In the genomic region with DNA sequence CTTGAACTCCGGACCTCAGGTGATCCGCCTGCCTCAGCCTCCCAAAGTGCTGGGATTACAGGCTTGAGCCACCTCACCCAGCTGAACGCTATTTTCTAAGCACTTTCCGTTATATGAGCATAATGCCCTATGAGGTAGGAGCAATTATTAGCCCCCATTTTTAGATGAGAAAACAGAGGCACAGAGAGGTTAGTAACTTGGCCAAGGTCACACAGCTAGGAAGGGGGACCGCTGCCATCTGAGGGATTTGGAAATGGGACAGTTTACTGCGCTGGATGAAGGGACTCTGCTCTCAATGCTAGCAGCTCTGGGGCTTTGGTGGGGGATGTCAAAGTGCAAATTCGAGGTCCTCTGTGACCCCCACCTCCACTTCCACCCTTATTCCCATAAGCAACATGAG, we compare ENCODE assay signal across 29 cellular contexts.
"Had no signal": no experiment of that assay in that cellular context is flagged by ENCODE, and none has a peak within 500 bp of the region (broad histone marks: within the 10 kb centered on the region; RNA-seq: fewer than 3 reads in every experiment).

No MANE protein-coding gene starts in this region.

- FAIRE-seq: frontal cortex had no signal

- ATAC-seq: activated naive CD4-positive, alpha-beta T cell treated with anti-CD3 and anti-CD28 coated beads, Interleukin-2, amount 50 U/mL, for 72 hours; activated T-cell treated with anti-CD3 and anti-CD28 coated beads, Interleukin-2, amount 50 U/mL, for 72 hours; esophagus mucosa; T-helper 17 cell had no signal

- H3K36me3 ChIP-seq: ascending aorta, breast epithelium, cardiac muscle cell, colonic mucosa had no signal

- H3K27ac ChIP-seq: ascending aorta, breast epithelium, cardiac muscle cell, colonic mucosa had no signal

- DNase-seq: activated CD4-positive, alpha-beta memory T cell treated with anti-CD3 and anti-CD28 coated beads, Interleukin-2, amount 10 ng/mL, durations not matched to agents 7 days and 5 days; activated CD4-positive, alpha-beta T cell treated with anti-CD3 and anti-CD28 coated beads for 4 hours; activated CD4-positive, alpha-beta T cell treated with anti-CD3 and anti-CD28 coated beads, Interleukin-2, amount 10 ng/mL, durations not matched to agents 7 days and 5 days; activated CD4-positive, alpha-beta T cell treated with anti-CD3 and anti-CD28 coated beads, Interleukin-2, amount 50 U/mL, for 4 hours; activated CD4-positive, CD25-positive, alpha-beta regulatory T cell; activated CD4-positive, CD25-positive, alpha-beta regulatory T cell treated with anti-CD3 and anti-CD28 coated beads, Interleukin-2, amount 50 U/mL, for 72 hours; activated CD8-positive, alpha-beta memory T cell treated with anti-CD3 and anti-CD28 coated beads, Interleukin-2, amount 50 U/mL, for 48 hours; activated gamma-delta T cell; activated naive CD4-positive, alpha-beta T cell; activated naive CD4-positive, alpha-beta T cell treated with anti-CD3 and anti-CD28 coated beads, Interleukin-2, amount 10 ng/mL, durations not matched to agents 7 days and 5 days; activated naive CD8-positive, alpha-beta T cell treated with anti-CD3 and anti-CD28 coated beads, Interleukin-2, amount 10 ng/mL, durations not matched to agents 7 days and 5 days; activated T-cell treated with anti-CD3 and anti-CD28 coated beads for 4 hours; activated T-cell treated with anti-CD3 and anti-CD28 coated beads, Interleukin-2, amount 50 U/mL, for 24 hours; activated T-cell treated with anti-CD3 and anti-CD28 coated beads, Interleukin-2, amount 50 U/mL, for 72 hours; central memory CD4-positive, alpha-beta T cell; cerebellar nuclear complex; colonic mucosa; effector CD8-positive, alpha-beta T cell; endodermal cell; foreskin fibroblast; head of caudate nucleus; T-helper 17 cell; T1000 had no signal

- H3K9me3 ChIP-seq: ascending aorta, breast epithelium, colonic mucosa had no signal

- H3K4me1 ChIP-seq: ascending aorta, breast epithelium, colonic mucosa had no signal

- H3K4me3 ChIP-seq: ascending aorta, breast epithelium, cardiac muscle cell, colonic mucosa had no signal

- H3K27me3 ChIP-seq: ascending aorta, breast epithelium, cardiac muscle cell, colonic mucosa had no signal
